In genomic region chr2:16638941-16639340, GRCh38 we compare ENCODE assay signal across 1 cellular context.
TF ChIP-seq lines count a peak whose summit lies in the region.

No MANE protein-coding gene starts in this region.

TF ChIP-seq in HepG2, 621 proteins besides CTCF, POLR2A, EP300 and RAD21:
- TF ChIP-seq ZNF503 (CRISPR knock-in tag; IDR thresholded peaks at IDR 0.05) (no peak), MED1 (CRISPR knock-in tag; IDR thresholded peaks at IDR 0.05) (no peak), SP5 (CRISPR knock-in tag; IDR thresholded peaks at IDR 0.05; ENCODE audit: borderline replicate concordance, low read depth) (no peak), ZNF235 (CRISPR knock-in tag; IDR thresholded peaks at IDR 0.05; ENCODE audit: borderline replicate concordance) (no peak), HES4 (CRISPR knock-in tag; IDR thresholded peaks at IDR 0.05; ENCODE audit: borderline replicate concordance) (no peak), ZNF138 (CRISPR knock-in tag; IDR thresholded peaks at IDR 0.05; ENCODE audit: low read depth) (no peak), ZBTB42 (CRISPR knock-in tag; IDR thresholded peaks at IDR 0.05) (no peak), SMAD9 (CRISPR knock-in tag; IDR thresholded peaks at IDR 0.05) (no peak), ZBTB3 (CRISPR knock-in tag; IDR thresholded peaks at IDR 0.05; ENCODE audit: borderline replicate concordance, low read depth) (no peak), CAMTA2 (CRISPR knock-in tag; IDR thresholded peaks at IDR 0.05; ENCODE audit: borderline replicate concordance) (no peak), ZNF75D (CRISPR knock-in tag; IDR thresholded peaks at IDR 0.05; ENCODE audit: borderline replicate concordance) (no peak), ERF (CRISPR knock-in tag; IDR thresholded peaks at IDR 0.05) (no peak), RARG (CRISPR knock-in tag; IDR thresholded peaks at IDR 0.05; ENCODE audit: low read depth) (no peak), ZMAT3 (CRISPR knock-in tag; conservative IDR thresholded peaks at IDR 0.05) (no peak), CREB1 (IDR thresholded peaks at IDR 0.05) (no peak), CREB1 (CRISPR knock-in tag; IDR thresholded peaks at IDR 0.05) (no peak)
